In the genomic region with DNA sequence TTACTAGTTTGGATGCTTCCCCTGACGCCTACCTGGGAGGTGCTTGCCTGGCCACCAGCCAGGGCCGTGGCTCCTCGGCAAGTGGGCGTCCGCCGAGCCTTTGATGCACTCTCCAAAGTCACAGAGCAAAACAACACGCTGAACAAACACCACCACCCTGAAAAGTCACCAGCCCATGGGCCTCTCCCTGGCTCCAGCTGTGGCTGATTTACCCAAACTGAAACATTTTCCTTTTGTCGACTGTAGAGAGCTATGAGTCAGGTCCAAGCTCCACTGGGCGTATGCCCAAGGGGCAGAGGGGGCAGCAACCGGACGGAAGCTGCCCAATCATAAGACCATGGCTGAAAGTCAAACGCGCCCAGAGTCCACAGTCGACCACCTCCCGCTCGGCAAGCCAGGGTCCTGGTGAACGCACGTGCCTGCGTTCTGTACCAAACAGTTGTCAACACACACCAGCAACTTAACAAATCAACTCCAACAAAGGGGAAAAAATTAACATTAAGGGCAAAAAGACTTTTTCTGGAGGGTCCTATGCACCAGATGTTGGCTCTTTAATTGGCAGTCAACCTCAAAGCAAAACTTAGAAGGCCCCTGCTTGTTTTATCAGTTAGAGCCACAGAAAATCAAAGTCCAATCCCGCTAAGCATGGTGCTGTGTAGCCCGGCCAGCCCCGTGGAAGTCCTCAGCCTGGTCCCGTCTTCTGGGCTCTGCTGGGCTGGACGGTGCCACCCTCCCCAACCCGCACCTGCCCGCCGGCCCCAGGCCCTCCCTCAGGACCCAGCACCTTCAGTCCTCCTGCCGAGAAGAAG, we compare ENCODE assay signal across 9 cellular contexts. TPM values are rescaled to one million over a fixed set of nuclear protein-coding genes. Genes with fewer than 3 reads are reported as not detected.
A peak's percentile ranks its signal among the peaks of the same experiment; 100 is the strongest.
DNase-seq lines count a peak whose midpoint lies in the region; ATAC-seq and TF ChIP-seq lines count a peak whose summit lies in the region.
"Had no signal": no experiment of that assay in that cellular context is flagged by ENCODE, and none has a peak within 500 bp of the region (broad histone marks: within the 10 kb centered on the region; RNA-seq: fewer than 3 reads in every experiment).

No MANE protein-coding gene starts in this region.

- TF ChIP-seq POLR2A in GM18505 (IDR thresholded peaks at IDR 0.05; ENCODE audit: borderline replicate concordance, extremely low read depth, insufficient read depth, insufficient read length) = no peak

- no peak for ATAC-seq in GM19397 (IDR thresholded peaks at IDR 0.05; ENCODE audit: unreplicated experiment)
- no peak for ATAC-seq in HG03196 (IDR thresholded peaks at IDR 0.05; ENCODE audit: unreplicated experiment)
- no peak for ATAC-seq in GM18505 (IDR thresholded peaks at IDR 0.05; ENCODE audit: unreplicated experiment)
- ATAC-seq: gastroesophageal sphincter had no signal

- peak; percentile 65 for DNase-seq in DMS53 treated with DMSO at 0.1 percent for 48 hours (lab: John Stamatoyannopoulos, UW; ENCODE audit: unreplicated experiment)
- peak; percentile 26 for DNase-seq in NCI-H2196 treated with DMSO at 0.1 percent for 48 hours (lab: John Stamatoyannopoulos, UW; ENCODE audit: unreplicated experiment)
- DNase-seq in dermis blood vessel endothelial cell = peak; percentile 80
- DNase-seq in pulmonary artery endothelial cell (ENCODE audit: low read depth, low spot score) = peak; percentile 51
- DNase-seq in SIG-M5 (lab: John Stamatoyannopoulos, UW) = no peak

RNA-seq across cellular contexts. Expression of a gene that starts 47.3 kb away (rescaled TPM):
- total RNA-seq in dermis blood vessel endothelial cell (44.9 and 61.8 TPM in 2 replicates), pulmonary artery endothelial cell (41.1 and 43.6 TPM in 2 replicates)

RNA-seq across cellular contexts. Expression of a gene that starts 48.1 kb away (rescaled TPM):
- total RNA-seq in dermis blood vessel endothelial cell (1.4 and 2.2 TPM in 2 replicates), pulmonary artery endothelial cell (0.73 and 0.95 TPM in 2 replicates)
